4 cellular contexts compared by ENCODE assay signal in the genomic region with DNA sequence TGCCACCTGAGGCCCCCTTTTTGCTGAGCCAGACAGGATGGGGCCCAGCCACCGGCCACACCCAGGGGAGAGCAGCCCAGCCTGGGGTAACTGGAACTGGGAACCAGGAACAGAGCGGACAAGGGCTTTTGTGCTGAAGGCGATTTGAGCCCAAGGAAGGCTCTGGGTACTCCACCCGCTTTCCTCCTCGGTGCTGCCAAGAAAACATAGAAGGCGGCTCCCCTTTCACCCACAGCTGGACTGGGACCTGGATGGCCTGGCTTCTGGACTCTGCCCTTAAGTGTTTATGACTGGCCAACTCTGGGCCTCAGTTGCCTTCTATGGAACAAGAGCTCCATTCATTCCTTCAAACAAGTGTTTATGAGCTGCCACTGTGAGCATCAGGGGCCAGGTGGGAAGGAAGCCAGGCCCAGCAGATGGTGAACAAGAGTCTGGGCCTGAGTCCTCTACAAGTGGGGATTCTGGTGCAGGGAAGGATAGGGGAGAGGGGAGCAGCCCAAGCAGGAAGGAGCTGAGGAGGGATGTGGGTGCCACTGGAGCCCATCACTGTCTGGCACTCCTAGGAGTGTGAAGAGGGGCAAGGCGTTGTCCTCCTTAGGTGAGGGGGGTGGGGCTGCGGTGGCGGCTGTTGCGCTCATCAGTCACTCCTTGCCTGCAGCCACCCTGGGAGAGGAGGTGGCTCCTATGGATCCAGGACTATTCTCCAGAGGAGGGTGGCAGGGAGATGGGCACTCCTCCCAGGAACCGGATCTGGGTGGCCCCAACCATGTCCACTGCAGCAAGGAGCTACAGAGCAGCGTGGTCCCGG. TPM values are rescaled to one million over a fixed set of nuclear protein-coding genes. Genes with fewer than 3 reads are reported as not detected.
"Had no signal": no experiment of that assay in that cellular context is flagged by ENCODE, and none has a peak within 500 bp of the region (broad histone marks: within the 10 kb centered on the region; RNA-seq: fewer than 3 reads in every experiment).

No MANE protein-coding gene starts in this region.

RNA-seq across cellular contexts. Expression of a gene that starts 46.4 kb away (rescaled TPM):
- total RNA-seq: activated CD4-positive, alpha-beta memory T cell treated with anti-CD3 and anti-CD28 coated beads for 36 hours; activated CD4-positive, alpha-beta T cell treated with anti-CD3 and anti-CD28 coated beads, Interleukin-2, amount 10 ng/mL, durations not matched to agents 24 days and 14 days; activated CD8-positive, alpha-beta memory T cell treated with anti-CD3 and anti-CD28 coated beads for 36 hours; activated naive CD8-positive, alpha-beta T cell treated with anti-CD3 and anti-CD28 coated beads, Interleukin-2, amount 10 ng/mL, durations not matched to agents 7 days and 5 days had no signal
